ENCODE assay signal across 8 cellular contexts in genomic region chr5:41903892-41904799, GRCh38. TPM values are rescaled to one million over a fixed set of nuclear protein-coding genes. Genes with fewer than 3 reads are reported as not detected.
DNase-seq lines count a peak whose midpoint lies in the region; ATAC-seq and TF ChIP-seq lines count a peak whose summit lies in the region.

A gene with protein sequence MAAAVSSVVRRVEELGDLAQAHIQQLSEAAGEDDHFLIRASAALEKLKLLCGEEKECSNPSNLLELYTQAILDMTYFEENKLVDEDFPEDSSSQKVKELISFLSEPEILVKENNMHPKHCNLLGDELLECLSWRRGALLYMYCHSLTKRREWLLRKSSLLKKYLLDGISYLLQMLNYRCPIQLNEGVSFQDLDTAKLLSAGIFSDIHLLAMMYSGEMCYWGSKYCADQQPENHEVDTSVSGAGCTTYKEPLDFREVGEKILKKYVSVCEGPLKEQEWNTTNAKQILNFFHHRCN (plus strand): TSS chr5:41904344. CDS start chr5:41904368, 24 bp downstream.

- WGBS in prostate gland = under 1% methylated on average over 55 of the region's 55 CpGs
- WGBS in urinary bladder = under 1% methylated on average over 55 of the region's 55 CpGs

- ATAC-seq in GM18499 (IDR thresholded peaks at IDR 0.05; ENCODE audit: insufficient read depth, unreplicated experiment) = peak; percentile 96
- ATAC-seq in HG02943 (IDR thresholded peaks at IDR 0.05; ENCODE audit: low read depth, unreplicated experiment) = peak; percentile 99
- peak; percentile 99 for ATAC-seq in left ventricle myocardium superior

- DNase-seq in NCI-H187 treated with DMSO at 0.1 percent for 48 hours (lab: John Stamatoyannopoulos, UW) = peak; percentile 99
- DNase-seq in anterior cingulate cortex (lab: John Stamatoyannopoulos, UW) = peak; percentile 93 to 100 (median 99)
- DNase-seq in left ventricle myocardium superior = peak; percentile 99
- peak; percentile 99 for DNase-seq in prostate gland (ENCODE audit: low spot score)

- H3K4me1 ChIP-seq in prostate gland (replicated peaks) (peaks cover 2% of the 10 kb centered on the region), urinary bladder (ENCODE audit: insufficient read depth) (no peaks in the 10 kb centered on the region)

- H3K36me3 ChIP-seq in prostate gland (no peaks in the 10 kb centered on the region), urinary bladder (ENCODE audit: insufficient read depth) (no peaks in the 10 kb centered on the region)

- H3K4me3 ChIP-seq in prostate gland (peak within 1 kb of the TSS; percentile 57 to 74), urinary bladder (ENCODE audit: low read depth, low read length) (peak within 1 kb of the TSS; percentile 58)

- no peaks in the 10 kb centered on the region for H3K9me3 ChIP-seq in prostate gland

- H3K27ac ChIP-seq in prostate gland (peak within 1 kb of the TSS; percentile 90), urinary bladder (ENCODE audit: low read depth) (peak within 1 kb of the TSS; percentile 81)

- H3K27me3 ChIP-seq in prostate gland (replicated peaks; ENCODE audit: insufficient read depth) = no peaks in the 10 kb centered on the region

- intact Hi-C loops in T-helper 2 cell treated with Interferon-gamma antibody and Interleukin-4, amounts not matched to agents 100 ng/mL and 5 ng/mL, for 36 hours (cut with micrococcal nuclease) = loop anchor here (1.0 to 10.0 kb wide), 12 partner anchors 13 to 1701 kb away; partner anchors contain the start of genes ANXA2R, FBXO4, HMGCS1 and NNT
- intact Hi-C loops in left ventricle myocardium superior (cut with micrococcal nuclease) (no loop called here), prostate gland (cut with DNase I) (loop anchor here (1.0 kb wide), 1 partner anchor 34 kb away; the partner anchor contains the start of gene OXCT1)

- peak; percentile 71 for TF ChIP-seq POLR2A in prostate gland (IDR thresholded peaks at IDR 0.05)

- TF ChIP-seq CTCF in prostate gland (IDR thresholded peaks at IDR 0.05) = peak in 1 of 4 experiments; percentile 12

RNA-seq across cellular contexts. Expression of the gene that starts here (rescaled TPM):
- 24.2 and 24.6 TPM in 2 replicates for total RNA-seq in T-helper 2 cell treated with Interferon-gamma antibody and Interleukin-4, amounts not matched to agents 100 ng/mL and 5 ng/mL, for 36 hours
- total RNA-seq in left ventricle myocardium superior (14.7 TPM), prostate gland (10 to 100 TPM; 18.1 to 20.5 TPM), urinary bladder (25.2 TPM)
- polyA plus RNA-seq in urinary bladder = 12.0 TPM

Comparison
In these comparisons a context has a peak if more than half of its experiments do, and no peak if none do; other contexts are left out.
1. Peak in every context shown above with its lines: DNase-seq, ATAC-seq, H3K4me3 ChIP-seq and H3K27ac ChIP-seq.